Comparison of ENCODE assay signal across 1 cellular context in genomic region chr17:59327136-59327878, GRCh38.
TF ChIP-seq lines count a peak whose summit lies in the region.

No MANE protein-coding gene starts in this region.

TF ChIP-seq in H1, 55 proteins besides CTCF, POLR2A, EP300 and RAD21:
- TF ChIP-seq JUN (IDR thresholded peaks at IDR 0.05; ENCODE audit: low read depth, low read length) (no peak), SP2 (IDR thresholded peaks at IDR 0.05; ENCODE audit: low read length) (no peak), SAP30 (IDR thresholded peaks at IDR 0.05; ENCODE audit: insufficient read depth, insufficient replicate concordance, low read length) (no peak), SUZ12 (IDR thresholded peaks at IDR 0.05; ENCODE audit: low read length) (no peak)
- TF ChIP-seq, protein P1, sequence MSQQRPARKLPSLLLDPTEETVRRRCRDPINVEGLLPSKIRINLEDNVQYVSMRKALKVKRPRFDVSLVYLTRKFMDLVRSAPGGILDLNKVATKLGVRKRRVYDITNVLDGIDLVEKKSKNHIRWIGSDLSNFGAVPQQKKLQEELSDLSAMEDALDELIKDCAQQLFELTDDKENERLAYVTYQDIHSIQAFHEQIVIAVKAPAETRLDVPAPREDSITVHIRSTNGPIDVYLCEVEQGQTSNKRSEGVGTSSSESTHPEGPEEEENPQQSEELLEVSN (IDR thresholded peaks at IDR 0.05): no peak
